20 cellular contexts compared by ENCODE assay signal in genomic region chr11:1746956-1747752, GRCh38. TPM values are rescaled to one million over a fixed set of nuclear protein-coding genes. Genes with fewer than 3 reads are reported as not detected.
A peak's percentile ranks its signal among the peaks of the same experiment; 100 is the strongest.
DNase-seq lines count a peak whose midpoint lies in the region; ATAC-seq, FAIRE-seq and TF ChIP-seq lines count a peak whose summit lies in the region.
"Had no signal": no experiment of that assay in that cellular context is flagged by ENCODE, and none has a peak within 500 bp of the region (broad histone marks: within the 10 kb centered on the region; RNA-seq: fewer than 3 reads in every experiment).

No MANE protein-coding gene starts in this region.

- no peak overlapping the region for H2AFZ ChIP-seq in Karpas-422 (ENCODE audit: low read length)

- H3K4me1 ChIP-seq in neutrophil (ENCODE audit: control insufficient read depth in 1 of 2, insufficient read depth in 1 of 2, low read depth in 1 of 2, low read length in 1 of 2): peaks cover 27 to 67% of the 10 kb centered on the region in 2 experiments
- H3K4me1 ChIP-seq in tibial artery: peaks cover 0 to 63% (median 57%) of the 10 kb centered on the region in 4 donors
- H3K4me1 ChIP-seq in HAP-1: no peaks in the 10 kb centered on the region
- H3K4me1 ChIP-seq in Karpas-422 (ENCODE audit: low read length): peaks cover 9% of the 10 kb centered on the region

- H3K27me3 Mint-ChIP-seq in activated T-cell treated with anti-CD3 and anti-CD28 coated beads, Interleukin-2, amount 50 U/mL, for 4 hours (ENCODE audit: low read depth): peaks cover 16% of the 10 kb centered on the region
- peaks cover 16% of the 10 kb centered on the region for H3K27me3 Mint-ChIP-seq in activated T-cell treated with anti-CD3 and anti-CD28 coated beads, Interleukin-2, amount 50 U/mL, for 72 hours (ENCODE audit: low read depth)

- no peak for DNase-seq in activated T-cell treated with anti-CD3 and anti-CD28 coated beads, Interleukin-2, amount 50 U/mL, for 4 hours
- no peak for DNase-seq in activated T-cell treated with anti-CD3 and anti-CD28 coated beads, Interleukin-2, amount 50 U/mL, for 72 hours
- no peak for DNase-seq in bronchial epithelial cell (ENCODE audit: low read depth)
- DNase-seq in tibial artery: peak in 1 of 2 donors; percentile 66
- DNase-seq in HAP-1 (ENCODE audit: low spot score in 2 of 2): no peak
- no peak for DNase-seq in Karpas-422
- DNase-seq: ACHN; activated CD8-positive, alpha-beta T cell treated with anti-CD3 and anti-CD28 coated beads for 36 hours; CD8-positive, alpha-beta T cell; DND-41; effector memory CD8-positive, alpha-beta T cell; NCI-H146; OCI-M1; stimulated activated CD4-positive, alpha-beta T cell treated with anti-CD3 and anti-CD28 coated beads, Interleukin-4, amount 100 ng/mL, for 24 hours had no signal

- no peaks in the 10 kb centered on the region for H3K36me3 Mint-ChIP-seq in activated T-cell treated with anti-CD3 and anti-CD28 coated beads, Interleukin-2, amount 50 U/mL, for 4 hours (ENCODE audit: insufficient read depth)
- no peaks in the 10 kb centered on the region for H3K36me3 Mint-ChIP-seq in activated T-cell treated with anti-CD3 and anti-CD28 coated beads, Interleukin-2, amount 50 U/mL, for 72 hours (ENCODE audit: insufficient read depth in 2 of 2)
- H3K36me3 Mint-ChIP-seq: brain; CD8-positive, alpha-beta T cell had no signal

- H3K4me3 Mint-ChIP-seq in activated T-cell treated with anti-CD3 and anti-CD28 coated beads, Interleukin-2, amount 50 U/mL, for 4 hours: peak overlapping the region; percentile 13
- no peak overlapping the region for H3K4me3 Mint-ChIP-seq in activated T-cell treated with anti-CD3 and anti-CD28 coated beads, Interleukin-2, amount 50 U/mL, for 72 hours
- H3K4me3 Mint-ChIP-seq: activated CD8-positive, alpha-beta T cell treated with anti-CD3 and anti-CD28 coated beads for 36 hours; CD8-positive, alpha-beta T cell had no signal

- H3K9me3 ChIP-seq in neutrophil (no peaks in the 10 kb centered on the region), tibial artery (no peaks in the 10 kb centered on the region), HAP-1 (no peaks in the 10 kb centered on the region), Karpas-422 (ENCODE audit: low read length) (no peaks in the 10 kb centered on the region)
- H3K9me3 ChIP-seq: left ventricle myocardium inferior had no signal

- intact Hi-C loops in tibial artery (cut with DNase I; ENCODE audit: low total_unique reads): no loop called here

- TF ChIP-seq CTCF in bronchial epithelial cell (IDR thresholded peaks at IDR 0.05; ENCODE audit: insufficient read depth, low read length, severe bottlenecking) (no peak), neutrophil (IDR thresholded peaks at IDR 0.05) (no peak), tibial artery (IDR thresholded peaks at IDR 0.05) (no peak)

- H3K79me2 ChIP-seq in Karpas-422 (ENCODE audit: low read length): no peaks in the 10 kb centered on the region

- peaks cover 1% of the 10 kb centered on the region for H3K36me3 ChIP-seq in bronchial epithelial cell (ENCODE audit: control insufficient read depth, insufficient read depth, low read length)
- H3K36me3 ChIP-seq in neutrophil: peaks cover 52% of the 10 kb centered on the region
- peaks cover 0 to 4% (median 3%) of the 10 kb centered on the region in 3 donors for H3K36me3 ChIP-seq in tibial artery
- no peaks in the 10 kb centered on the region for H3K36me3 ChIP-seq in HAP-1 (replicated peaks)
- H3K36me3 ChIP-seq in Karpas-422 (ENCODE audit: insufficient read depth, low read length): no peaks in the 10 kb centered on the region
- H3K36me3 ChIP-seq: left ventricle myocardium inferior had no signal

- no peak overlapping the region for H3K4me2 ChIP-seq in Karpas-422 (ENCODE audit: low read depth, low read length, poor library complexity, severe bottlenecking)

- H3K9me2 ChIP-seq in Karpas-422 (replicated peaks; ENCODE audit: insufficient read depth, low read length): no peaks in the 10 kb centered on the region

- H4K20me1 ChIP-seq in Karpas-422 (ENCODE audit: insufficient read depth, low read depth, low read length): no peaks in the 10 kb centered on the region

- no peak for ATAC-seq in activated T-cell treated with anti-CD3 and anti-CD28 coated beads, Interleukin-2, amount 50 U/mL, for 4 hours
- no peak for ATAC-seq in activated T-cell treated with anti-CD3 and anti-CD28 coated beads, Interleukin-2, amount 50 U/mL, for 72 hours (replicated peaks in 1 of 2)
- no peak for ATAC-seq in GM18907 (IDR thresholded peaks at IDR 0.05; ENCODE audit: unreplicated experiment)
- ATAC-seq: activated CD8-positive, alpha-beta T cell treated with anti-CD3 and anti-CD28 coated beads for 36 hours; CD8-positive, alpha-beta T cell; effector memory CD8-positive, alpha-beta T cell had no signal

- in situ Hi-C loops in HAP-1 (cut with MboI; ENCODE audit: low sequenced_read_pairs): no loop called here

- H3K9me3 Mint-ChIP-seq in activated T-cell treated with anti-CD3 and anti-CD28 coated beads, Interleukin-2, amount 50 U/mL, for 4 hours: no peaks in the 10 kb centered on the region
- H3K9me3 Mint-ChIP-seq in activated T-cell treated with anti-CD3 and anti-CD28 coated beads, Interleukin-2, amount 50 U/mL, for 72 hours: peaks cover 6 to 8% of the 10 kb centered on the region in 2 donors
- H3K9me3 Mint-ChIP-seq: CD8-positive, alpha-beta T cell had no signal

- no peak overlapping the region for H3K27ac Mint-ChIP-seq in activated T-cell treated with anti-CD3 and anti-CD28 coated beads, Interleukin-2, amount 50 U/mL, for 72 hours
- H3K27ac Mint-ChIP-seq: activated CD8-positive, alpha-beta T cell treated with anti-CD3 and anti-CD28 coated beads for 36 hours; brain; CD8-positive, alpha-beta T cell; effector memory CD8-positive, alpha-beta T cell had no signal

- H3K4me1 Mint-ChIP-seq in activated T-cell treated with anti-CD3 and anti-CD28 coated beads, Interleukin-2, amount 50 U/mL, for 4 hours (ENCODE audit: low read depth): peaks cover 12% of the 10 kb centered on the region
- peaks cover 14% of the 10 kb centered on the region for H3K4me1 Mint-ChIP-seq in activated T-cell treated with anti-CD3 and anti-CD28 coated beads, Interleukin-2, amount 50 U/mL, for 72 hours (ENCODE audit: low read depth)

- H3K4me3 ChIP-seq in bronchial epithelial cell (ENCODE audit: low read depth, low read length) (peak overlapping the region; percentile 62), neutrophil (ENCODE audit: low read depth in 1 of 2, low read length in 1 of 2) (peak overlapping the region; percentile 25 to 73), tibial artery (peak overlapping the region; percentile 62 to 85), HAP-1 (no peak overlapping the region), Karpas-422 (ENCODE audit: low read length) (no peak overlapping the region)

- peak; percentile 60 for FAIRE-seq in bronchial epithelial cell (lab: Jason Lieb, UNC)

- H3K9ac ChIP-seq in Karpas-422 (ENCODE audit: low read length): no peak overlapping the region

- H3K27me3 ChIP-seq in bronchial epithelial cell (ENCODE audit: control insufficient read depth, insufficient read depth, low read length) (no peaks in the 10 kb centered on the region), neutrophil (peaks cover 34% of the 10 kb centered on the region), tibial artery (no peaks in the 10 kb centered on the region), HAP-1 (ENCODE audit: low read depth) (no peaks in the 10 kb centered on the region), Karpas-422 (ENCODE audit: low read length) (no peaks in the 10 kb centered on the region)

- H3K27ac ChIP-seq in neutrophil (peak overlapping the region; percentile 78), tibial artery (peak overlapping the region; percentile 88 to 91), Karpas-422 (ENCODE audit: low read length) (no peak overlapping the region)
- H3K27ac ChIP-seq: left ventricle myocardium inferior had no signal

RNA-seq across cellular contexts. Expression of gene IFITM10, which starts 3.2 kb away (rescaled TPM):
- total RNA-seq in activated T-cell treated with anti-CD3 and anti-CD28 coated beads, Interleukin-2, amount 50 U/mL, for 4 hours: under 1 TPM; 0.33 to 0.53 (median 0.33) TPM
- 1 to 10 TPM in 1 of 2 donors, under 1 TPM in 1; 0.91 to 1.5 TPM for total RNA-seq in activated T-cell treated with anti-CD3 and anti-CD28 coated beads, Interleukin-2, amount 50 U/mL, for 72 hours
- 1.3 and 2.4 TPM in 2 replicates for total RNA-seq in bronchial epithelial cell
- total RNA-seq in Karpas-422 (2014; rRNA removed; shearing (Covaris generic); ENCODE audit: low replicate concordance): not detected in 2 replicates

RNA-seq across cellular contexts. Expression of gene CTSD, which starts 16.6 kb away (rescaled TPM):
- total RNA-seq in activated T-cell treated with anti-CD3 and anti-CD28 coated beads, Interleukin-2, amount 50 U/mL, for 4 hours: 100 to 1,000 TPM in 1 of 3 donors, 10 to 100 TPM in 2; 74.9 to 101 (median 83.7) TPM
- 10 to 100 TPM; 56.2 to 66.9 TPM for total RNA-seq in activated T-cell treated with anti-CD3 and anti-CD28 coated beads, Interleukin-2, amount 50 U/mL, for 72 hours
- 214 and 389 TPM in 2 replicates for total RNA-seq in bronchial epithelial cell
- total RNA-seq in Karpas-422 (2014; rRNA removed; shearing (Covaris generic); ENCODE audit: low replicate concordance): 26.1 and 52.8 TPM in 2 replicates

RNA-seq across cellular contexts. Expression of gene KRTAP5-6, which starts 50.2 kb away (rescaled TPM):
- total RNA-seq in activated T-cell treated with anti-CD3 and anti-CD28 coated beads, Interleukin-2, amount 50 U/mL, for 4 hours: not detected
- not detected for total RNA-seq in activated T-cell treated with anti-CD3 and anti-CD28 coated beads, Interleukin-2, amount 50 U/mL, for 72 hours
- total RNA-seq in bronchial epithelial cell: not detected in 2 replicates
- total RNA-seq in Karpas-422 (2014; rRNA removed; shearing (Covaris generic); ENCODE audit: low replicate concordance): not detected in 2 replicates
- total RNA-seq: activated CD8-positive, alpha-beta T cell treated with anti-CD3 and anti-CD28 coated beads for 36 hours; CD8-positive, alpha-beta T cell; left ventricle myocardium inferior; LHCN-M2; urinary bladder had no signal

Comparison
In these comparisons a context has a peak if more than half of its experiments do, and no peak if none do; other contexts are left out.
1. H3K4me3 ChIP-seq: peak in bronchial epithelial cell (single experiment), neutrophil (2 of 2) and tibial artery (2 of 2); none in HAP-1 (single experiment) and Karpas-422 (single experiment).